8 cellular contexts compared by ENCODE assay signal in the genomic region with DNA sequence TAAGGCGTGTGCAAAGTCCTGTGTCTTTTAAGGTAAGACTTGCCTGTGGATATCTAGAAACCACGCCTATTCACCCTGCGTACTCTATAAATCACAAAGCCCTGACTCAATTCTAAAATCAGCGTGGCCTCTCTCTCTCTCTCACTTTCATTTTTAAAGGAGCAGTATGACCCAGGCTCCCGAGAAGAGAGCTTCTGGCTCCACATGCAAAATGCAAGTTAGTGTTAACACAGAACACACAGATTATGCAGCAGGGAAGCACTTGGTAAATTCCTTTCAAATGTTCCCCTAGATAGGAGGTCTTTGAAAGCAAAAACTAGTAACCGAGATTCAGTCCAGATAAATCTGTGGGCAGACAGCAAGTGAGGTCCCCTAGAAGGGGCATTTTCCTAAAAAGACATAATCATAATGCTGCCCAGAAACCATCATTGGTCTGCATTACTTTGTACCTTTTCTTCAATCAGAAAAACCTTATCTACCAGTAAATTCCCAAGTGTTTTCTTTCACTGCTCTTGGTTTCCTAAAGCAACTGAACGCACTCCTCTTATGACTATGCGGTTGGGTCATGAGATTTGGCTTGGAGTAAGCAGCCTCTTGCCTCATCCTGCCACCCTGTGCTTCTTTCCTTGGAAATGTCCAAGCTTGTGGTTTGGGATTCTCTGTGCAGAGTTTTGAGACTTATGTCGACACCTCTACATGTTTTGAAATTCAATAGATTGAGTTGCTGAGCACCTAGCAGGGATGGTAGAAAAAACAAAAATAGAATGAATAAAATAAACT. TPM values are rescaled to one million over a fixed set of nuclear protein-coding genes. Genes with fewer than 3 reads are reported as not detected.
A peak's percentile ranks its signal among the peaks of the same experiment; 100 is the strongest.
DNase-seq lines count a peak whose midpoint lies in the region; ATAC-seq, FAIRE-seq and TF ChIP-seq lines count a peak whose summit lies in the region.

No MANE protein-coding gene starts in this region.

- CTCF ChIA-PET in CD4-positive, alpha-beta T cell (lab: Charles Lee), result no interaction called here
- CTCF ChIA-PET in WTC11 (lab: Charles Lee), result no interaction called here

- H3K4me1 ChIP-seq in pancreas, result peaks cover 0 to 22% (median 5%) of the 10 kb centered on the region in 3 donors

- H3K27me3 Mint-ChIP-seq in CD4-positive, alpha-beta T cell, result no peaks in the 10 kb centered on the region
- H3K27me3 Mint-ChIP-seq in WTC11 (ENCODE audit: low read depth), result no peaks in the 10 kb centered on the region

- intact Hi-C loops in CD4-positive, alpha-beta T cell (cut with DNase I, micrococcal nuclease), result no loop called here
- intact Hi-C loops in pancreas (cut with DNase I), result no loop called here

- no peaks in the 10 kb centered on the region for H3K36me3 Mint-ChIP-seq in CD4-positive, alpha-beta T cell (ENCODE audit: low read depth)
- H3K36me3 Mint-ChIP-seq in WTC11, result no peaks in the 10 kb centered on the region

- no peak overlapping the region for H3K27ac ChIP-seq in CD4-positive, alpha-beta T cell (ENCODE audit: low read depth, low read length)
- peak overlapping the region in 3 of 4 donors; percentile 35 to 77 (median 74) for H3K27ac ChIP-seq in pancreas

- no peaks in the 10 kb centered on the region for H3K9me3 Mint-ChIP-seq in CD4-positive, alpha-beta T cell
- peaks cover 4% of the 10 kb centered on the region for H3K9me3 Mint-ChIP-seq in WTC11

- H3K9me3 ChIP-seq in CD4-positive, alpha-beta T cell (ENCODE audit: control insufficient read depth, low read length), result no peaks in the 10 kb centered on the region
- no peaks in the 10 kb centered on the region for H3K9me3 ChIP-seq in pancreas

- H3K4me3 ChIP-seq in foreskin fibroblast (ENCODE audit: low read depth in 1 of 2, low read length in 2 of 2) (peak overlapping the region; percentile 33 to 49), pancreas (peak overlapping the region in 2 of 4 donors; percentile 20 to 29)

- TF ChIP-seq CTCF in CD4-positive, alpha-beta T cell (IDR thresholded peaks at IDR 0.05), result no peak
- TF ChIP-seq CTCF in WTC11 (IDR thresholded peaks at IDR 0.05), result no peak
- no peak for TF ChIP-seq CTCF in foreskin fibroblast (IDR thresholded peaks at IDR 0.05; ENCODE audit: low read depth, low read length)
- no peak for TF ChIP-seq CTCF in pancreas (IDR thresholded peaks at IDR 0.05)

- peaks cover 0 to 5% (median 0%) of the 10 kb centered on the region in 3 donors for H3K36me3 ChIP-seq in pancreas

- no peak for ATAC-seq in CD4-positive, alpha-beta T cell (ENCODE audit: poor library complexity)
- ATAC-seq in GM19351 (IDR thresholded peaks at IDR 0.05; ENCODE audit: unreplicated experiment) (peak; percentile 98), HG03280 (IDR thresholded peaks at IDR 0.05; ENCODE audit: unreplicated experiment) (peak; percentile 99), WTC11 (peak; percentile 57), pancreas (peak; percentile 87 to 94 (median 92))

- POLR2A ChIA-PET in CD4-positive, alpha-beta T cell (lab: Charles Lee), result no interaction called here
- POLR2A ChIA-PET in WTC11 (lab: Charles Lee), result no interaction called here

- peak; percentile 75 for FAIRE-seq in pancreas (lab: Jason Lieb, UNC)

- peak overlapping the region; percentile 77 for H3K4me3 Mint-ChIP-seq in CD4-positive, alpha-beta T cell
- H3K4me3 Mint-ChIP-seq in WTC11, result no peak overlapping the region

- no peak for DNase-seq in CD4-positive, alpha-beta T cell
- DNase-seq in WTC11 (ENCODE audit: low spot score), result no peak
- DNase-seq in foreskin fibroblast, result peak; percentile 88 to 92
- DNase-seq in pancreas, result peak in 3 of 6 donors; percentile 13 to 36 (median 29)
- no peak for DNase-seq in iPS-NIHi7 (ENCODE audit: extremely low spot score)
- DNase-seq in stimulated activated naive CD4-positive, alpha-beta T cell treated with Interleukin-2 at 50 U/mL for 16 hours (lab: John Stamatoyannopoulos, UW), result no peak

- H3K27ac Mint-ChIP-seq in CD4-positive, alpha-beta T cell, result no peak overlapping the region
- no peak overlapping the region; the same call in 1 of the 2 replicates for H3K27ac Mint-ChIP-seq in WTC11

- H3K4me1 Mint-ChIP-seq in CD4-positive, alpha-beta T cell (ENCODE audit: low read depth), result peaks cover 11% of the 10 kb centered on the region
- H3K4me1 Mint-ChIP-seq in WTC11, result peaks cover 14% of the 10 kb centered on the region

- H3K27me3 ChIP-seq in CD4-positive, alpha-beta T cell (ENCODE audit: control insufficient read depth, insufficient read depth, low read length), result no peaks in the 10 kb centered on the region
- no peaks in the 10 kb centered on the region for H3K27me3 ChIP-seq in pancreas

- 15 to 19% methylated on average over 9 of the region's 9 CpGs for WGBS in pancreas, 2 donors

TF ChIP-seq in WTC11, 78 proteins besides CTCF, POLR2A, EP300 and RAD21:
- TF ChIP-seq TEAD1 (CRISPR knock-in tag; IDR thresholded peaks at IDR 0.05), result no peak
- no peak for TF ChIP-seq OVOL2 (CRISPR knock-in tag; IDR thresholded peaks at IDR 0.05; ENCODE audit: borderline replicate concordance)

RNA-seq across cellular contexts. Expression of a gene that starts 31.7 kb away (rescaled TPM):
- not detected for total RNA-seq in CD4-positive, alpha-beta T cell
- total RNA-seq in WTC11 (2021), result 1.1 to 1.6 TPM (median 1.3 TPM) in 3 replicates
- total RNA-seq in pancreas, result 1 to 10 TPM in 2 of 6 donors, under 1 TPM in 4; 0.32 to 2.3 (median 0.60) TPM
- under 1 TPM; 0.38 to 0.75 TPM for polyA plus RNA-seq in pancreas

Comparison
In these comparisons a context has a peak if more than half of its experiments do, and no peak if none do; other contexts are left out.
1. DNase-seq: peak in foreskin fibroblast (2 of 2); none in CD4-positive, alpha-beta T cell (0 of 10), WTC11 (single experiment), iPS-NIHi7 (single experiment) and stimulated activated naive CD4-positive, alpha-beta T cell treated with Interleukin-2 at 50 U/mL for 16 hours (single experiment).